ENCODE assay signal across 1 cellular context in genomic region chr13:48158915-48159314, GRCh38.
TF ChIP-seq lines count a peak whose summit lies in the region.

No MANE protein-coding gene starts in this region.

TF ChIP-seq in SK-N-SH, 30 proteins besides CTCF, POLR2A, EP300 and RAD21 (continued from another document):
- no peak for TF ChIP-seq RCOR1 (IDR thresholded peaks at IDR 0.05; ENCODE audit: low read length)
- no peak for TF ChIP-seq TCF12 (IDR thresholded peaks at IDR 0.05)
- TF ChIP-seq EZH2phosphoT487 (IDR thresholded peaks at IDR 0.05; ENCODE audit: borderline replicate concordance, low read depth), result no peak
- TF ChIP-seq MXI1 (IDR thresholded peaks at IDR 0.05; ENCODE audit: low read depth, low read length), result no peak
- no peak for TF ChIP-seq ELF1 (IDR thresholded peaks at IDR 0.05)
- no peak for TF ChIP-seq YY1 (IDR thresholded peaks at IDR 0.05; ENCODE audit: low read depth)
- no peak for TF ChIP-seq SIN3A (IDR thresholded peaks at IDR 0.05; ENCODE audit: borderline replicate concordance, low read depth, low read length)
- TF ChIP-seq FOXM1 (IDR thresholded peaks at IDR 0.05; ENCODE audit: low read depth), result no peak
